In the genomic region with DNA sequence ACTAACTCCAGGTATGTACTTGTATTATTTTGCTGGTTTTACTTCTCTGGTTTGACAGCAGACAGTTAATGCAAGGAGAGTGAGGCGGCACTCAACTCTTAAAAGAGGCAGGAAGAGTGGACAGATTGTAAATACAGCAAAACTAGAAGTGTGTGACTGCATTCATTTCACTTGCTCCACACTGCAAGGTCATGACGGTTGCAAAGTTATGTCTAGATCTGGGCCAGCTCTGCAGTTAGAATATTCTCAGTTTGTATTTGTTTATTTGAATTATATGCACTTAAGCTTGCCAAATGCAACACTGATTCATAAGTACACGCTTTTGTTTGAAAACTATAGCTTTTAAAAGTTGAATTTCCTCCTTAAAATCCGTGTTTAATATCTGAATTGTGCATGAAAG, we compare ENCODE assay signal across 17 cellular contexts.
DNase-seq lines count a peak whose midpoint lies in the region; ATAC-seq lines count a peak whose summit lies in the region.
"Had no signal": no experiment of that assay in that cellular context is flagged by ENCODE, and none has a peak within 500 bp of the region (broad histone marks: within the 10 kb centered on the region; RNA-seq: fewer than 3 reads in every experiment).

No MANE protein-coding gene starts in this region.

- H3K9me3 Mint-ChIP-seq in activated CD8-positive, alpha-beta memory T cell treated with anti-CD3 and anti-CD28 coated beads, Interleukin-2, amount 10 ng/mL, durations not matched to agents 7 days and 5 days (ENCODE audit: low read depth): no peaks in the 10 kb centered on the region
- H3K9me3 Mint-ChIP-seq: activated naive CD4-positive, alpha-beta T cell treated with anti-CD3 and anti-CD28 coated beads, Interleukin-2, amount 50 U/mL, for 24 hours; CD8-positive, alpha-beta memory T cell; central memory CD8-positive, alpha-beta T cell had no signal

- H3K27ac Mint-ChIP-seq in activated CD8-positive, alpha-beta memory T cell treated with anti-CD3 and anti-CD28 coated beads, Interleukin-2, amount 10 ng/mL, durations not matched to agents 7 days and 5 days: no peak overlapping the region
- H3K27ac Mint-ChIP-seq: activated naive CD4-positive, alpha-beta T cell treated with anti-CD3 and anti-CD28 coated beads, Interleukin-2, amount 50 U/mL, for 24 hours had no signal

- DNase-seq in EL (peak; percentile 27), MG63 (peak; percentile 55), fibroblast of gingiva (ENCODE audit: low read depth) (peak; percentile 82), sciatic nerve (ENCODE audit: low spot score) (no peak), SK-N-DZ (ENCODE audit: low spot score) (no peak), kidney glomerular epithelial cell (lab: John Stamatoyannopoulos, UW) (no peak)
- DNase-seq in activated CD8-positive, alpha-beta memory T cell treated with anti-CD3 and anti-CD28 coated beads, Interleukin-2, amount 10 ng/mL, durations not matched to agents 7 days and 5 days: no peak
- DNase-seq: activated CD4-positive, alpha-beta T cell treated with anti-CD3 and anti-CD28 coated beads, Interleukin-2, amount 50 U/mL, for 1 hour; NCI-H1105; stimulated activated CD4-positive, alpha-beta T cell treated with anti-CD3 and anti-CD28 coated beads, Interleukin-4, amount 100 ng/mL, for 4 hours had no signal

- ATAC-seq in sciatic nerve (peak; percentile 50), HG02678 (IDR thresholded peaks at IDR 0.05; ENCODE audit: unreplicated experiment) (no peak)
- ATAC-seq in activated CD8-positive, alpha-beta memory T cell treated with anti-CD3 and anti-CD28 coated beads, Interleukin-2, amount 10 ng/mL, durations not matched to agents 7 days and 5 days: no peak

- peaks cover 14% of the 10 kb centered on the region for H3K4me1 Mint-ChIP-seq in activated CD8-positive, alpha-beta memory T cell treated with anti-CD3 and anti-CD28 coated beads, Interleukin-2, amount 10 ng/mL, durations not matched to agents 7 days and 5 days
- H3K4me1 Mint-ChIP-seq: central memory CD8-positive, alpha-beta T cell had no signal

- no peak overlapping the region for H3K4me3 Mint-ChIP-seq in activated CD8-positive, alpha-beta memory T cell treated with anti-CD3 and anti-CD28 coated beads, Interleukin-2, amount 10 ng/mL, durations not matched to agents 7 days and 5 days
- H3K4me3 Mint-ChIP-seq: activated naive CD4-positive, alpha-beta T cell treated with anti-CD3 and anti-CD28 coated beads, Interleukin-2, amount 50 U/mL, for 24 hours; CD8-positive, alpha-beta memory T cell; central memory CD8-positive, alpha-beta T cell had no signal

- no peaks in the 10 kb centered on the region for H3K27me3 ChIP-seq in MG63
- H3K27me3 ChIP-seq: tibial artery had no signal

- H3K9me3 ChIP-seq in MG63: no peaks in the 10 kb centered on the region
- H3K9me3 ChIP-seq: mucosa of descending colon, tibial artery had no signal

- no peaks in the 10 kb centered on the region for H3K27me3 Mint-ChIP-seq in activated CD8-positive, alpha-beta memory T cell treated with anti-CD3 and anti-CD28 coated beads, Interleukin-2, amount 10 ng/mL, durations not matched to agents 7 days and 5 days
- H3K27me3 Mint-ChIP-seq: activated naive CD4-positive, alpha-beta T cell treated with anti-CD3 and anti-CD28 coated beads, Interleukin-2, amount 50 U/mL, for 24 hours; CD8-positive, alpha-beta memory T cell; central memory CD8-positive, alpha-beta T cell had no signal

- intact Hi-C loops in sciatic nerve (cut with DNase I): no loop called here

- CTCF ChIA-PET in activated CD8-positive, alpha-beta memory T cell treated with anti-CD3 and anti-CD28 coated beads, Interleukin-2, amount 10 ng/mL, durations not matched to agents 7 days and 5 days (lab: Charles Lee): interaction anchor here (1.2 to 1.9 kb wide), 7 partner anchors 8 to 1023 kb away, joined by 3 to 8 read pairs (median 3); no protein-coding TSS in a partner anchor

- no peaks in the 10 kb centered on the region; the same call in 1 of the 2 replicates for H3K36me3 ChIP-seq in MG63
- H3K36me3 ChIP-seq: tibial artery had no signal

- H3K4me3 ChIP-seq in MG63: no peak overlapping the region
- H3K4me3 ChIP-seq: GM12878, mucosa of descending colon, tibial artery had no signal

- H3K36me3 Mint-ChIP-seq in activated CD8-positive, alpha-beta memory T cell treated with anti-CD3 and anti-CD28 coated beads, Interleukin-2, amount 10 ng/mL, durations not matched to agents 7 days and 5 days: peaks cover 12% of the 10 kb centered on the region

Comparison
In these comparisons a context has a peak if more than half of its experiments do, and no peak if none do; other contexts are left out.
1. DNase-seq: peak in EL (single experiment), MG63 (single experiment) and fibroblast of gingiva (single experiment); none in sciatic nerve (single experiment), SK-N-DZ (single experiment), activated CD8-positive, alpha-beta memory T cell treated with anti-CD3 and anti-CD28 coated beads, Interleukin-2, amount 10 ng/mL, durations not matched to agents 7 days and 5 days (single experiment) and kidney glomerular epithelial cell (single experiment).